ENCODE assay signal across 2 cellular contexts in the genomic region with DNA sequence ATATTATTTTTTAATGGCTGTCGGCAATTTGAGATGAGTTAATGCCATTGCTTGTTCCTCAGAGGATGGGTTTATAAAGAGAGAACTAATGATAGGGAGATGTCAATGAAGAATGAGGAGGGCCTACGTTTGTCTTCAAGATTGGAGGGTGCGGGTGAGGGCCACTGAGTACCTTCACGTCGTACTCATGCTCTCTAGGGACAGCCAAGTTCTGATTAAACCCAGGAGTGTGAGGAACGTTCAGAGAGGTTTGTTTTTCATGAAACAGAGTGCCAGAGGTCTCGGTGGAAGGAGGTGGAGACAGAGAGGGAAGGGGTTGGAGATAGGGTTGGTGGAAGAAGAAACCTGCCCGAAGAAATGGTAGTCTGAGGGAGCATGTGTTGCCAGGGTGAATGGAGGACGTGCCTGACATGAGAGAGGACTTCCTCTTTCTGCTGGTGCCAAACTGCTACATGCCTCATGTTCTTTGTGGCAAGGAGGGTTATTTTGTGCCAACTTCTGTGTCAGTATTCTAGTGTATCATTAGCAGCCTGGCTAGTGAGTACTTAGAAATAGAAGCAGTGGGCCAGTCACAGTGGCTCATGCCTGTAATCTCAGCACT.
TF ChIP-seq lines count a peak whose summit lies in the region.

No MANE protein-coding gene starts in this region.

TF ChIP-seq in GM12891, 5 proteins besides CTCF, POLR2A, EP300 and RAD21:
- peak; percentile 96 for TF ChIP-seq SPI1 (IDR thresholded peaks at IDR 0.05; ENCODE audit: low read depth, low read length)
- TF ChIP-seq POU2F2 (IDR thresholded peaks at IDR 0.05; ENCODE audit: low read depth, low read length): no peak

TF ChIP-seq in IMR-90, 13 proteins besides CTCF, POLR2A, EP300 and RAD21:
- TF ChIP-seq RCOR1 (IDR thresholded peaks at IDR 0.05; ENCODE audit: insufficient replicate concordance, low read length): no peak
- no peak for TF ChIP-seq ELK1 (IDR thresholded peaks at IDR 0.05; ENCODE audit: borderline replicate concordance, low read depth, low read length)
- no peak for TF ChIP-seq FOS (IDR thresholded peaks at IDR 0.05; ENCODE audit: low read depth, low read length)
- TF ChIP-seq MXI1 (IDR thresholded peaks at IDR 0.05; ENCODE audit: borderline replicate concordance, low read depth, low read length): no peak
- no peak for TF ChIP-seq CEBPB (IDR thresholded peaks at IDR 0.05; ENCODE audit: low read depth, low read length)
- TF ChIP-seq NFE2L2 (IDR thresholded peaks at IDR 0.05; ENCODE audit: low read depth, low read length): no peak
- TF ChIP-seq MAZ (IDR thresholded peaks at IDR 0.05; ENCODE audit: borderline replicate concordance, low read depth, low read length): no peak
- TF ChIP-seq CHD1 (IDR thresholded peaks at IDR 0.05; ENCODE audit: low read depth, low read length): no peak
- no peak for TF ChIP-seq BHLHE40 (IDR thresholded peaks at IDR 0.05; ENCODE audit: low read depth, low read length)
- no peak for TF ChIP-seq SMC3 (IDR thresholded peaks at IDR 0.05; ENCODE audit: low read depth, low read length)
- TF ChIP-seq RFX5 (IDR thresholded peaks at IDR 0.05; ENCODE audit: low read depth, low read length): no peak
- no peak for TF ChIP-seq MAFK (IDR thresholded peaks at IDR 0.05; ENCODE audit: low read depth, low read length)
- TF ChIP-seq, protein P1, sequence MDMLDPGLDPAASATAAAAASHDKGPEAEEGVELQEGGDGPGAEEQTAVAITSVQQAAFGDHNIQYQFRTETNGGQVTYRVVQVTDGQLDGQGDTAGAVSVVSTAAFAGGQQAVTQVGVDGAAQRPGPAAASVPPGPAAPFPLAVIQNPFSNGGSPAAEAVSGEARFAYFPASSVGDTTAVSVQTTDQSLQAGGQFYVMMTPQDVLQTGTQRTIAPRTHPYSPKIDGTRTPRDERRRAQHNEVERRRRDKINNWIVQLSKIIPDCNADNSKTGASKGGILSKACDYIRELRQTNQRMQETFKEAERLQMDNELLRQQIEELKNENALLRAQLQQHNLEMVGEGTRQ (IDR thresholded peaks at IDR 0.05; ENCODE audit: low read depth, low read length): no peak
